In genomic region chr19:56348289-56348877, GRCh38 we compare ENCODE assay signal across 9 cellular contexts. TPM values are rescaled to one million over a fixed set of nuclear protein-coding genes. Genes with fewer than 3 reads are reported as not detected.
DNase-seq lines count a peak whose midpoint lies in the region; ATAC-seq and TF ChIP-seq lines count a peak whose summit lies in the region.
"Had no signal": no experiment of that assay in that cellular context is flagged by ENCODE, and none has a peak within 500 bp of the region (broad histone marks: within the 10 kb centered on the region; RNA-seq: fewer than 3 reads in every experiment).

No MANE protein-coding gene starts in this region.

- POLR2A ChIA-PET in activated CD4-positive, alpha-beta T cell treated with anti-CD3 and anti-CD28 coated beads, Interleukin-2, amount 10 ng/mL, durations not matched to agents 7 days and 5 days (lab: Charles Lee) = no interaction called here
- POLR2A ChIA-PET in WTC11 (lab: Charles Lee) = no interaction called here

- no peak overlapping the region for H3K4me2 ChIP-seq in osteoblast (ENCODE audit: insufficient read depth, low read length)

- H3K4me3 Mint-ChIP-seq in activated CD4-positive, alpha-beta T cell treated with anti-CD3 and anti-CD28 coated beads, Interleukin-2, amount 10 ng/mL, durations not matched to agents 7 days and 5 days = no peak overlapping the region
- H3K4me3 Mint-ChIP-seq in WTC11 = no peak overlapping the region

- H3K27ac Mint-ChIP-seq in activated CD4-positive, alpha-beta T cell treated with anti-CD3 and anti-CD28 coated beads, Interleukin-2, amount 10 ng/mL, durations not matched to agents 7 days and 5 days = no peak overlapping the region
- H3K27ac Mint-ChIP-seq in WTC11 = no peak overlapping the region

- H3K36me3 Mint-ChIP-seq in activated CD4-positive, alpha-beta T cell treated with anti-CD3 and anti-CD28 coated beads, Interleukin-2, amount 10 ng/mL, durations not matched to agents 7 days and 5 days (ENCODE audit: low read depth) = no peaks in the 10 kb centered on the region
- peaks cover 6% of the 10 kb centered on the region for H3K36me3 Mint-ChIP-seq in WTC11

- no peaks in the 10 kb centered on the region for H3K4me1 Mint-ChIP-seq in activated CD4-positive, alpha-beta T cell treated with anti-CD3 and anti-CD28 coated beads, Interleukin-2, amount 10 ng/mL, durations not matched to agents 7 days and 5 days
- H3K4me1 Mint-ChIP-seq in WTC11 = peaks cover 43% of the 10 kb centered on the region

- H3K27ac ChIP-seq in osteoblast (ENCODE audit: low read depth, low read length) = no peak overlapping the region

- no peaks in the 10 kb centered on the region for H3K36me3 ChIP-seq in osteoblast (ENCODE audit: insufficient read depth, low read length)

- CTCF ChIA-PET in activated CD4-positive, alpha-beta T cell treated with anti-CD3 and anti-CD28 coated beads, Interleukin-2, amount 10 ng/mL, durations not matched to agents 7 days and 5 days (lab: Charles Lee) = interaction anchor here (0.5 to 1.9 kb wide), 6 partner anchors 13 to 1103 kb away, joined by 3 to 4 read pairs (median 4); no protein-coding TSS in a partner anchor
- CTCF ChIA-PET in WTC11 (lab: Charles Lee) = interaction anchor here (0.5 to 6.0 kb wide), 22 partner anchors 10 to 969 kb away, joined by 3 to 57 read pairs (median 5); partner anchors contain the start of genes ZNF71 and ZSCAN5A

- TF ChIP-seq CTCF in WTC11 (IDR thresholded peaks at IDR 0.05) (peak; percentile 56), osteoblast (IDR thresholded peaks at IDR 0.05; ENCODE audit: extremely low read depth, low read depth, low read length) (peak; percentile 33)

- no peaks in the 10 kb centered on the region for H3K27me3 ChIP-seq in osteoblast (ENCODE audit: insufficient read depth, low read length)

- intact Hi-C loops in left colon (cut with DNase I, micrococcal nuclease) = no loop called here

- no peaks in the 10 kb centered on the region for H3K9me3 ChIP-seq in osteoblast (ENCODE audit: low read depth, low read length)

- H3K4me3 ChIP-seq in osteoblast (ENCODE audit: insufficient read depth, low read length) = no peak overlapping the region

- no peak overlapping the region for H2AFZ ChIP-seq in osteoblast (ENCODE audit: low read length)

- peak; percentile 44 for DNase-seq in activated CD4-positive, alpha-beta T cell treated with anti-CD3 and anti-CD28 coated beads, Interleukin-2, amount 10 ng/mL, durations not matched to agents 7 days and 5 days
- no peak for DNase-seq in activated CD4-positive, alpha-beta T cell treated with anti-CD3 and anti-CD28 coated beads, Interleukin-2, amount 50 U/mL, for 1 hour
- DNase-seq in HT1080 (ENCODE audit: low read depth) (peak; percentile 11), WTC11 (ENCODE audit: low spot score) (peak; percentile 34), osteoblast (ENCODE audit: insufficient read length, low spot score, missing footprints) (no peak), left colon (no peak), anterior cingulate cortex (lab: John Stamatoyannopoulos, UW) (no peak), SK-N-DZ (ENCODE audit: low spot score) (no peak)
- DNase-seq: NCI-H187 treated with DMSO at 0.1 percent for 48 hours had no signal

- H3K79me2 ChIP-seq in osteoblast (ENCODE audit: insufficient read depth, low read length) = no peaks in the 10 kb centered on the region

- H3K27me3 Mint-ChIP-seq in activated CD4-positive, alpha-beta T cell treated with anti-CD3 and anti-CD28 coated beads, Interleukin-2, amount 10 ng/mL, durations not matched to agents 7 days and 5 days = no peaks in the 10 kb centered on the region
- no peaks in the 10 kb centered on the region for H3K27me3 Mint-ChIP-seq in WTC11 (ENCODE audit: low read depth)

- peaks cover under 1% of the 10 kb centered on the region for H3K9me3 Mint-ChIP-seq in activated CD4-positive, alpha-beta T cell treated with anti-CD3 and anti-CD28 coated beads, Interleukin-2, amount 10 ng/mL, durations not matched to agents 7 days and 5 days
- peaks cover 7% of the 10 kb centered on the region for H3K9me3 Mint-ChIP-seq in WTC11

- ATAC-seq in WTC11 (0 out of 2 replicates have a peak, but pooled peaks have one; percentile 30), left colon (no peak)

- H4K20me1 ChIP-seq in osteoblast (ENCODE audit: insufficient read depth, low read length) = no peaks in the 10 kb centered on the region

- no peaks in the 10 kb centered on the region for H3K4me1 ChIP-seq in osteoblast (ENCODE audit: insufficient read depth, low read length)

TF ChIP-seq in WTC11, 78 proteins besides CTCF, POLR2A, EP300 and RAD21:
- TF ChIP-seq ZMAT4 (CRISPR knock-in tag; IDR thresholded peaks at IDR 0.05) (no peak), GTF2I (CRISPR knock-in tag; conservative IDR thresholded peaks at IDR 0.05) (peak; percentile 87)

RNA-seq across cellular contexts. Expression of gene ZSCAN5A, which starts 33.7 kb away (rescaled TPM):
- 1 to 10 TPM; 9.3 to 9.4 TPM for total RNA-seq in activated CD4-positive, alpha-beta T cell treated with anti-CD3 and anti-CD28 coated beads, Interleukin-2, amount 10 ng/mL, durations not matched to agents 7 days and 5 days
- total RNA-seq in HT1080 (2014; rRNA removed; shearing (Covaris generic)) = 17.5 and 18.9 TPM in 2 replicates
- polyA plus RNA-seq in HT1080 (2015; cell fraction: cytosol; rRNA removed) = 5.9 and 8.3 TPM in 2 replicates
- polyA plus RNA-seq in HT1080 (2015; cell fraction: nucleus; rRNA removed) = 6.0 and 9.4 TPM in 2 replicates
- total RNA-seq in WTC11 (2021) = 9.0 to 10.4 TPM (median 9.8 TPM) in 3 replicates
- total RNA-seq in osteoblast = 4.3 and 6.8 TPM in 2 replicates
- total RNA-seq in left colon = 10 to 100 TPM in 1 of 2 donors, 1 to 10 TPM in 1; 9.4 to 19.6 TPM
- 2.2 and 3.2 TPM in 2 replicates for polyA plus RNA-seq in SK-N-DZ (2014; cell fraction: cytosol; rRNA removed)
- 2.8 and 4.7 TPM in 2 replicates for polyA plus RNA-seq in SK-N-DZ (2014; cell fraction: nucleus; rRNA removed)

RNA-seq across cellular contexts. Expression of gene ZNF582, which starts 45.0 kb away (rescaled TPM):
- 1 to 10 TPM; 2.9 to 3.7 TPM for total RNA-seq in activated CD4-positive, alpha-beta T cell treated with anti-CD3 and anti-CD28 coated beads, Interleukin-2, amount 10 ng/mL, durations not matched to agents 7 days and 5 days
- 0.06 and 0.53 TPM in 2 replicates for total RNA-seq in HT1080 (2014; rRNA removed; shearing (Covaris generic))
- polyA plus RNA-seq in HT1080 (2015; cell fraction: cytosol; rRNA removed) = 0.07 TPM in 1 of 2 replicates, not detected in the other
- not detected in 2 replicates for polyA plus RNA-seq in HT1080 (2015; cell fraction: nucleus; rRNA removed)
- 3.5 to 5.7 TPM (median 5.2 TPM) in 3 replicates for total RNA-seq in WTC11 (2021)
- 2.2 and 3.2 TPM in 2 replicates for total RNA-seq in osteoblast
- 1 to 10 TPM; 1.1 to 1.3 TPM for total RNA-seq in left colon
- 0.71 and 4.2 TPM in 2 replicates for polyA plus RNA-seq in SK-N-DZ (2014; cell fraction: cytosol; rRNA removed)
- polyA plus RNA-seq in SK-N-DZ (2014; cell fraction: nucleus; rRNA removed) = 2.4 and 2.7 TPM in 2 replicates

RNA-seq across cellular contexts. Expression of gene ZNF583, which starts 55.7 kb away (rescaled TPM):
- 1 to 10 TPM; 5.8 TPM for total RNA-seq in activated CD4-positive, alpha-beta T cell treated with anti-CD3 and anti-CD28 coated beads, Interleukin-2, amount 10 ng/mL, durations not matched to agents 7 days and 5 days
- total RNA-seq in HT1080 (2014; rRNA removed; shearing (Covaris generic)) = 4.5 and 6.0 TPM in 2 replicates
- polyA plus RNA-seq in HT1080 (2015; cell fraction: cytosol; rRNA removed) = 0.58 TPM in 2 replicates
- 0.20 and 0.98 TPM in 2 replicates for polyA plus RNA-seq in HT1080 (2015; cell fraction: nucleus; rRNA removed)
- total RNA-seq in WTC11 (2021) (1.1 to 2.3 TPM (median 1.6 TPM) in 3 replicates), osteoblast (7.6 and 10.3 TPM in 2 replicates), left colon (1 to 10 TPM; 1.5 to 2.4 TPM)
- 2.4 and 4.9 TPM in 2 replicates for polyA plus RNA-seq in SK-N-DZ (2014; cell fraction: cytosol; rRNA removed)
- 2.1 and 8.3 TPM in 2 replicates for polyA plus RNA-seq in SK-N-DZ (2014; cell fraction: nucleus; rRNA removed)

Comparison
In these comparisons a context has a peak if more than half of its experiments do, and no peak if none do; other contexts are left out.
1. DNase-seq: peak in activated CD4-positive, alpha-beta T cell treated with anti-CD3 and anti-CD28 coated beads, Interleukin-2, amount 10 ng/mL, durations not matched to agents 7 days and 5 days (single experiment), HT1080 (single experiment) and WTC11 (single experiment); none in activated CD4-positive, alpha-beta T cell treated with anti-CD3 and anti-CD28 coated beads, Interleukin-2, amount 50 U/mL, for 1 hour (single experiment), osteoblast (single experiment), left colon (0 of 2), anterior cingulate cortex (0 of 58) and SK-N-DZ (single experiment).